10 cellular contexts compared by ENCODE assay signal in the genomic region with DNA sequence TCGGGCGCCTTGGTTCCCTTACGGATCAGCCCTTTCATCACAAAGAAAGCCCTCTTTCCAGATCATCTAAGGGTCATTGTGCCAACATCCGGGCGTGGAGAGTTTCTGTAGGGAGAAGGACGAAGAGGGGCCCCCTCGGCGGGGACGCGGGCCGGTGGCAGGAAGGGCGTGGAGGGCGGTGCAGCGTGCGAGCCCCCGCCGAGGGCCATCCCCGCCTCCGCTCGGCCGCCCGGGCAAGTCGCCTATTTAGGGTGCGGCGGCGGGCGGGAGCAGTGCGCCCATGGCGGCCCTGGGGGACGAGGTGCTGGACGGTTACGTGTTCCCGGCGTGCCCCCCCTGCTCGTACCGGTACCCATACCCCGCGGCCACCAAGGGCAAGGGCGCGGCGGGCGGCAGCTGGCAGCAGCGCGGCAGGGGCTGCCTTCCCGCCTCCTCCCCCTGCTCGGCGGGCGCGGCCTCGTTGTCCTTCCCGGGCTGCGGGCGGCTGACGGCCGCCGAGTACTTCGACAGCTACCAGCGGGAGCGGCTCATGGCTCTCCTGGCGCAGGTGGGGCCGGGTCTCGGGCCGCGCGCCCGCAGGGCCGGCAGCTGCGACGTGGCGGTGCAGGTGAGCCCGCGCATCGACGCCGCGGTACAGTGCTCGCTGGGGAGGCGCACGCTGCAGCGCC. TPM values are rescaled to one million over a fixed set of nuclear protein-coding genes. Genes with fewer than 3 reads are reported as not detected.
DNase-seq lines count a peak whose midpoint lies in the region; ATAC-seq and TF ChIP-seq lines count a peak whose summit lies in the region.
"Had no signal": no experiment of that assay in that cellular context is flagged by ENCODE, and none has a peak within 500 bp of the region (broad histone marks: within the 10 kb centered on the region; RNA-seq: fewer than 3 reads in every experiment).

A gene with protein sequence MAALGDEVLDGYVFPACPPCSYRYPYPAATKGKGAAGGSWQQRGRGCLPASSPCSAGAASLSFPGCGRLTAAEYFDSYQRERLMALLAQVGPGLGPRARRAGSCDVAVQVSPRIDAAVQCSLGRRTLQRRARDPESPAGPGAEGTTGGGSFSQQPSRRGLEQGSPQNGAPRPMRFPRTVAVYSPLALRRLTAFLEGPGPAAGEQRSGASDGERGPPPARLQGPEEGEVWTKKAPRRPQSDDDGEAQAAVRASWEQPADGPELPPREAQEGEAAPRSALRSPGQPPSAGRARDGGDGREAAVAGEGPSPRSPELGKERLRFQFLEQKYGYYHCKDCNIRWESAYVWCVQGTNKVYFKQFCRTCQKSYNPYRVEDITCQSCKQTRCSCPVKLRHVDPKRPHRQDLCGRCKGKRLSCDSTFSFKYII (plus strand): TSS at position 241 of the 668 bp plus-strand sequence. CDS start 40 bp downstream, at position 281.

- H3K4me2 ChIP-seq in skeletal muscle satellite cell (ENCODE audit: low read length): peak within 1 kb of the TSS; percentile 69

- H3K27me3 ChIP-seq in left ventricle myocardium inferior (ENCODE audit: low read depth) (peaks cover 69% of the 10 kb centered on the region), skeletal muscle satellite cell (ENCODE audit: control insufficient read depth, insufficient read depth, low read length) (peaks cover 68% of the 10 kb centered on the region)

- no peak within 1 kb of the TSS for H3K27ac ChIP-seq in left ventricle myocardium inferior (replicated peaks)
- H3K27ac ChIP-seq: neutrophil had no signal

- H3K4me1 ChIP-seq in left ventricle myocardium inferior: peaks cover 16% of the 10 kb centered on the region
- H3K4me1 ChIP-seq in skeletal muscle satellite cell (ENCODE audit: control insufficient read depth, insufficient read depth, low read length): no peaks in the 10 kb centered on the region

- DNase-seq in activated CD8-positive, alpha-beta T cell treated with anti-CD3 and anti-CD28 coated beads, Interleukin-2, amount 10 ng/mL, durations not matched to agents 7 days and 5 days: no peak
- no peak for DNase-seq in left ventricle myocardium inferior
- DNase-seq in glomerular visceral epithelial cell (ENCODE audit: extremely low spot score): no peak
- DNase-seq in HFFc6: no peak
- DNase-seq: activated CD4-positive, alpha-beta T cell treated with anti-CD3 and anti-CD28 coated beads, Interleukin-2, amount 10 ng/mL, durations not matched to agents 7 days and 5 days had no signal

- no peaks in the 10 kb centered on the region for H3K9me3 Mint-ChIP-seq in activated CD8-positive, alpha-beta T cell treated with anti-CD3 and anti-CD28 coated beads, Interleukin-2, amount 10 ng/mL, durations not matched to agents 7 days and 5 days (ENCODE audit: insufficient read depth)
- no peaks in the 10 kb centered on the region for H3K9me3 Mint-ChIP-seq in HFFc6
- H3K9me3 Mint-ChIP-seq: activated CD4-positive, alpha-beta T cell treated with anti-CD3 and anti-CD28 coated beads, Interleukin-2, amount 10 ng/mL, durations not matched to agents 7 days and 5 days had no signal

- POLR2A ChIA-PET in activated CD8-positive, alpha-beta T cell treated with anti-CD3 and anti-CD28 coated beads, Interleukin-2, amount 10 ng/mL, durations not matched to agents 7 days and 5 days (lab: Charles Lee): no interaction called here

- H3K36me3 Mint-ChIP-seq in activated CD8-positive, alpha-beta T cell treated with anti-CD3 and anti-CD28 coated beads, Interleukin-2, amount 10 ng/mL, durations not matched to agents 7 days and 5 days (ENCODE audit: low read depth): no peaks in the 10 kb centered on the region
- H3K36me3 Mint-ChIP-seq in HFFc6 (ENCODE audit: low read depth): no peaks in the 10 kb centered on the region

- H3K9ac ChIP-seq in skeletal muscle satellite cell (ENCODE audit: low read depth, low read length): no peak within 1 kb of the TSS

- H3K4me1 Mint-ChIP-seq in activated CD8-positive, alpha-beta T cell treated with anti-CD3 and anti-CD28 coated beads, Interleukin-2, amount 10 ng/mL, durations not matched to agents 7 days and 5 days (ENCODE audit: low read depth): peaks cover 2% of the 10 kb centered on the region
- H3K4me1 Mint-ChIP-seq in HFFc6 (ENCODE audit: low read depth): no peaks in the 10 kb centered on the region

- no peaks in the 10 kb centered on the region for H3K36me3 ChIP-seq in left ventricle myocardium inferior
- no peaks in the 10 kb centered on the region for H3K36me3 ChIP-seq in skeletal muscle satellite cell (ENCODE audit: insufficient read depth, low read length)
- H3K36me3 ChIP-seq: neutrophil had no signal

- H3K4me3 Mint-ChIP-seq in activated CD8-positive, alpha-beta T cell treated with anti-CD3 and anti-CD28 coated beads, Interleukin-2, amount 10 ng/mL, durations not matched to agents 7 days and 5 days: peak within 1 kb of the TSS; percentile 53
- no peak within 1 kb of the TSS for H3K4me3 Mint-ChIP-seq in HFFc6
- H3K4me3 Mint-ChIP-seq: activated CD4-positive, alpha-beta T cell treated with anti-CD3 and anti-CD28 coated beads, Interleukin-2, amount 10 ng/mL, durations not matched to agents 7 days and 5 days had no signal

- H3K27me3 Mint-ChIP-seq in activated CD8-positive, alpha-beta T cell treated with anti-CD3 and anti-CD28 coated beads, Interleukin-2, amount 10 ng/mL, durations not matched to agents 7 days and 5 days (ENCODE audit: low read depth): peaks cover 49% of the 10 kb centered on the region
- peaks cover 35% of the 10 kb centered on the region for H3K27me3 Mint-ChIP-seq in HFFc6 (ENCODE audit: insufficient read depth)

- CTCF ChIA-PET in activated CD8-positive, alpha-beta T cell treated with anti-CD3 and anti-CD28 coated beads, Interleukin-2, amount 10 ng/mL, durations not matched to agents 7 days and 5 days (lab: Charles Lee): no interaction called here

- H3K4me3 ChIP-seq in left ventricle myocardium inferior (peak within 1 kb of the TSS; percentile 63), skeletal muscle satellite cell (ENCODE audit: low read length) (peak within 1 kb of the TSS; percentile 48)

- no peak within 1 kb of the TSS for H3K27ac Mint-ChIP-seq in activated CD8-positive, alpha-beta T cell treated with anti-CD3 and anti-CD28 coated beads, Interleukin-2, amount 10 ng/mL, durations not matched to agents 7 days and 5 days
- H3K27ac Mint-ChIP-seq in HFFc6: no peak within 1 kb of the TSS
- H3K27ac Mint-ChIP-seq: activated CD4-positive, alpha-beta T cell treated with anti-CD3 and anti-CD28 coated beads, Interleukin-2, amount 10 ng/mL, durations not matched to agents 7 days and 5 days had no signal

- H3K9me3 ChIP-seq in left ventricle myocardium inferior (replicated peaks) (no peaks in the 10 kb centered on the region), skeletal muscle satellite cell (replicated peaks; ENCODE audit: low read length) (no peaks in the 10 kb centered on the region)
- H3K9me3 ChIP-seq: neutrophil had no signal

- TF ChIP-seq CTCF in left ventricle myocardium inferior (IDR thresholded peaks at IDR 0.05; ENCODE audit: borderline replicate concordance) (no peak), HFFc6 (IDR thresholded peaks at IDR 0.05) (no peak)

- ATAC-seq in GM18511 (IDR thresholded peaks at IDR 0.05; ENCODE audit: unreplicated experiment) (peak; percentile 53), HG02938 (IDR thresholded peaks at IDR 0.05; ENCODE audit: unreplicated experiment) (no peak), HG03039 (IDR thresholded peaks at IDR 0.05; ENCODE audit: unreplicated experiment) (no peak)
- ATAC-seq in activated CD8-positive, alpha-beta T cell treated with anti-CD3 and anti-CD28 coated beads, Interleukin-2, amount 10 ng/mL, durations not matched to agents 7 days and 5 days: peak; percentile 45

- intact Hi-C loops in left ventricle myocardium inferior (cut with micrococcal nuclease): no loop called here

RNA-seq across cellular contexts. Expression of the gene that starts here (rescaled TPM):
- total RNA-seq in activated CD8-positive, alpha-beta T cell treated with anti-CD3 and anti-CD28 coated beads, Interleukin-2, amount 10 ng/mL, durations not matched to agents 7 days and 5 days: not detected
- not detected for total RNA-seq in left ventricle myocardium inferior
- 0.25 TPM in 1 of 2 replicates, not detected in the other for total RNA-seq in skeletal muscle satellite cell (2012; rRNA removed)
- not detected for total RNA-seq in HFFc6 (2021; fragmentation: NEBNext Ultra II Directional; extraction: Animal tissue kit (Norgen Biotek cat#: 25700))
- total RNA-seq: activated CD4-positive, alpha-beta T cell treated with anti-CD3 and anti-CD28 coated beads, Interleukin-2, amount 10 ng/mL, durations not matched to agents 7 days and 5 days had no signal

Comparison
In these comparisons a context has a peak if more than half of its experiments do, and no peak if none do; other contexts are left out.
1. Peak in ATAC-seq in activated CD8-positive, alpha-beta T cell treated with anti-CD3 and anti-CD28 coated beads, Interleukin-2, amount 10 ng/mL, durations not matched to agents 7 days and 5 days; RNA of the gene not detected or under 1 TPM.